8 cellular contexts compared by ENCODE assay signal in the genomic region with DNA sequence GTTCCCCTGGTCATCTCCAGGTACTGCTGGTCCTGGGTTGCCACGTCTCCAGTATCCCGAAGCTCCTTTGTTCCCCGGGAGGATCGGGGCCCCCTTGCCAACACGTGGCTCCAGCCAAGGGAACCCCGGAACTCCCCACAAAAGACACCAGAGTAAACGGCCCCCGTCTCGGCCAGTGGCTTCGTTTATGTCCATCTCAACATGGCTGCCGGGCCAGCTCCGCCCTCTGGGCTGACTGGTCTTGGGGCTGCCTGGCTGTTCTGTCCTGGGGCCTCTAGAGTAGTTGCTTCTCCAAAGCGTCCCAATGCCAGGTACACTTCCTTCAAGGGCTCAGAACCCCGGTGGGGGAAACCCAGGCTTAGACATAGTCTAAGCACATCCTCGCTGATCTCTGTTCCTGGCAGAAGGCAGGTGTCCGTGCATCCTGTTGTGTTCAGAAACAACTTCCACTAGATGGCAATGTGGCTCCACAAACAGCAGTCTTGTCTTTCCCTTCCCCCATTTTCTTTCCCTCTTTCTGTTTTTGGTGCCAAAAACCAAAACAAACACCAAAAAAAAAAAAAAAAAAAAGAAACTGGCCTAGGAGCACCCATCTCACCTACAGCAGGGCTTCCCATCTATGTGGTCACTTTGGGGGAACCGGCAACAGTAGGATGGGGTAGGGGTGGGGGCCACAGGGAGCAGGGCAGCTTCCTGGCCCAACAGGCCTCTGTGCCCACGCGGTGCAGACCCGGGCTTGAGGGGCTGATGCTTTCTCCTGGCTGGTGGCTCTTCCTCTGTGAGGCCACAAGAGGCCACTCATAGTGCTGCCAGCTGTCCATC. TPM values are rescaled to one million over a fixed set of nuclear protein-coding genes. Genes with fewer than 3 reads are reported as not detected.
DNase-seq lines count a peak whose midpoint lies in the region; ATAC-seq and TF ChIP-seq lines count a peak whose summit lies in the region.

No MANE protein-coding gene starts in this region.

- H3K27me3 Mint-ChIP-seq in stimulated activated naive CD8-positive, alpha-beta T cell treated with anti-CD3 and anti-CD28 coated beads, Interleukin-15, amount 100 ng/mL, for 72 hours = no peaks in the 10 kb centered on the region

- peak overlapping the region; percentile 90 to 94 for H3K4me3 Mint-ChIP-seq in stimulated activated naive CD8-positive, alpha-beta T cell treated with anti-CD3 and anti-CD28 coated beads, Interleukin-15, amount 100 ng/mL, for 72 hours

- no peaks in the 10 kb centered on the region for H3K9me3 Mint-ChIP-seq in stimulated activated naive CD8-positive, alpha-beta T cell treated with anti-CD3 and anti-CD28 coated beads, Interleukin-15, amount 100 ng/mL, for 72 hours

- TF ChIP-seq CTCF in AG09319 (IDR thresholded peaks at IDR 0.05; ENCODE audit: low read depth, low read length) (peak; percentile 69), mucosa of descending colon (IDR thresholded peaks at IDR 0.05) (no peak)

- no peaks in the 10 kb centered on the region for H3K4me1 ChIP-seq in mucosa of descending colon (ENCODE audit: low read depth)

- no peaks in the 10 kb centered on the region for H3K9me3 ChIP-seq in mucosa of descending colon

- H3K36me3 ChIP-seq in mucosa of descending colon (ENCODE audit: low read depth) = no peaks in the 10 kb centered on the region

- H3K27ac Mint-ChIP-seq in stimulated activated naive CD8-positive, alpha-beta T cell treated with anti-CD3 and anti-CD28 coated beads, Interleukin-15, amount 100 ng/mL, for 72 hours = peak overlapping the region; percentile 34 to 96

- intact Hi-C loops in mucosa of descending colon (cut with DNase I, micrococcal nuclease) = no loop called here

- H3K4me1 Mint-ChIP-seq in stimulated activated naive CD8-positive, alpha-beta T cell treated with anti-CD3 and anti-CD28 coated beads, Interleukin-15, amount 100 ng/mL, for 72 hours = peaks cover 60% of the 10 kb centered on the region

- DNase-seq in AG09319 (ENCODE audit: extremely low read depth, low read depth) = peak; percentile 84
- peak; percentile 61 to 88 for DNase-seq in activated CD4-positive, alpha-beta T cell treated with anti-CD3 and anti-CD28 coated beads for 4 hours
- peak; percentile 81 for DNase-seq in effector CD4-positive, alpha-beta T cell
- peak in 2 of 3 donors; percentile 58 to 83 for DNase-seq in mucosa of descending colon
- DNase-seq in stimulated activated naive CD8-positive, alpha-beta T cell treated with anti-CD3 and anti-CD28 coated beads, Interleukin-15, amount 100 ng/mL, for 72 hours = peak; percentile 51 to 71
- no peak for DNase-seq in NCI-H524 treated with DMSO at 0.1 percent for 48 hours (lab: John Stamatoyannopoulos, UW)

- H3K4me3 ChIP-seq in mucosa of descending colon = no peak overlapping the region

- ATAC-seq in GM19328 (IDR thresholded peaks at IDR 0.05; ENCODE audit: unreplicated experiment) = peak; percentile 46
- ATAC-seq in HG03442 (IDR thresholded peaks at IDR 0.05; ENCODE audit: unreplicated experiment) = peak; percentile 63
- ATAC-seq in mucosa of descending colon = peak; percentile 64
- ATAC-seq in stimulated activated naive CD8-positive, alpha-beta T cell treated with anti-CD3 and anti-CD28 coated beads, Interleukin-15, amount 100 ng/mL, for 72 hours = peak; percentile 76

RNA-seq across cellular contexts. Expression of gene NBDY, which starts 35.3 kb away (rescaled TPM):
- 10 to 100 TPM; 14.9 to 22.2 (median 20.0) TPM for total RNA-seq in mucosa of descending colon
